3 cellular contexts compared by ENCODE assay signal in genomic region chr1:233951804-233952203, GRCh38.
"Had no signal": no experiment of that assay in that cellular context is flagged by ENCODE, and none has a peak within 500 bp of the region (broad histone marks: within the 10 kb centered on the region; RNA-seq: fewer than 3 reads in every experiment).

No MANE protein-coding gene starts in this region.

- H3K4me3 ChIP-seq: GM12878 had no signal

- DNase-seq: GDM1, GF-D8 had no signal
